Comparison of ENCODE assay signal across 9 cellular contexts in genomic region chr20:5078399-5078958, GRCh38. TPM values are rescaled to one million over a fixed set of nuclear protein-coding genes. Genes with fewer than 3 reads are reported as not detected.
DNase-seq lines count a peak whose midpoint lies in the region; ATAC-seq and TF ChIP-seq lines count a peak whose summit lies in the region.
"Had no signal": no experiment of that assay in that cellular context is flagged by ENCODE, and none has a peak within 500 bp of the region (broad histone marks: within the 10 kb centered on the region; RNA-seq: fewer than 3 reads in every experiment).

No MANE protein-coding gene starts in this region.

- no peak overlapping the region for H3K4me2 ChIP-seq in SK-N-SH

- peaks cover 55% of the 10 kb centered on the region for H3K4me1 Mint-ChIP-seq in activated T-cell treated with anti-CD3 and anti-CD28 coated beads, Interleukin-2, amount 50 U/mL, for 72 hours (ENCODE audit: low read depth)

- no peak overlapping the region for H3K9ac ChIP-seq in SK-N-SH

- ATAC-seq in GM18520 (IDR thresholded peaks at IDR 0.05; ENCODE audit: unreplicated experiment): peak; percentile 96
- peak; percentile 92 for ATAC-seq in HG02943 (IDR thresholded peaks at IDR 0.05; ENCODE audit: low read depth, unreplicated experiment)
- peak; percentile 96 to 97 for ATAC-seq in activated T-cell treated with anti-CD3 and anti-CD28 coated beads, Interleukin-2, amount 50 U/mL, for 72 hours (replicated peaks in 1 of 2)

- no peaks in the 10 kb centered on the region for H3K9me2 ChIP-seq in SK-N-SH

- POLR2A ChIA-PET in SK-N-SH (lab: Yijun Ruan, JAX): no interaction called here

- DNase-seq in OCI-M1 (lab: John Stamatoyannopoulos, UW) (peak; percentile 98), cardiac septum (ENCODE audit: low spot score) (peak; percentile 92), occipital lobe (lab: John Stamatoyannopoulos, UW) (no peak), SK-N-SH (no peak)
- peak; percentile 85 to 89 for DNase-seq in activated T-cell treated with anti-CD3 and anti-CD28 coated beads, Interleukin-2, amount 50 U/mL, for 72 hours
- DNase-seq in stimulated activated CD4-positive, alpha-beta T cell treated with anti-CD3 and anti-CD28 coated beads, Interleukin-1b, Interleukin-23, amount 100 ng/mL, for 4 hours (ENCODE audit: low read depth in 2 of 2): peak; percentile 40 to 61

- no peak overlapping the region for H2AFZ ChIP-seq in SK-N-SH (ENCODE audit: low read depth)

- no peak overlapping the region for H3K27ac ChIP-seq in SK-N-SH (ENCODE audit: low read depth in 2 of 2, low read length in 1 of 2)

- 83% methylated on average over 11 of the region's 11 CpGs for WGBS in SK-N-SH (ENCODE audit: low lambda C conversion rate)

- no peaks in the 10 kb centered on the region for H3F3A ChIP-seq in SK-N-SH (replicated peaks; ENCODE audit: insufficient read depth)

- H4K20me1 ChIP-seq in SK-N-SH (ENCODE audit: insufficient read depth): no peaks in the 10 kb centered on the region

- peak overlapping the region; percentile 69 to 87 for H3K4me3 Mint-ChIP-seq in activated T-cell treated with anti-CD3 and anti-CD28 coated beads, Interleukin-2, amount 50 U/mL, for 72 hours
- H3K4me3 Mint-ChIP-seq: brain had no signal

- H3K4me1 ChIP-seq in SK-N-SH (ENCODE audit: control insufficient read depth in 1 of 2, insufficient read depth in 2 of 2, low read depth in 1 of 2, low read length in 1 of 2): no peaks in the 10 kb centered on the region; a peak in 1 of 4 replicates

- H3K27ac Mint-ChIP-seq in activated T-cell treated with anti-CD3 and anti-CD28 coated beads, Interleukin-2, amount 50 U/mL, for 72 hours: peak overlapping the region; percentile 86
- H3K27ac Mint-ChIP-seq: brain had no signal

- no peaks in the 10 kb centered on the region for H3K27me3 ChIP-seq in SK-N-SH (ENCODE audit: insufficient read depth)

- H3K36me3 Mint-ChIP-seq in activated T-cell treated with anti-CD3 and anti-CD28 coated beads, Interleukin-2, amount 50 U/mL, for 72 hours (ENCODE audit: insufficient read depth in 2 of 2): no peaks in the 10 kb centered on the region

- TF ChIP-seq RAD21 in SK-N-SH (IDR thresholded peaks at IDR 0.05; ENCODE audit: low read length): no peak

- TF ChIP-seq CTCF in SK-N-SH (IDR thresholded peaks at IDR 0.05): no peak

- no peaks in the 10 kb centered on the region for H3K9me3 ChIP-seq in SK-N-SH

- H3K9me3 Mint-ChIP-seq in activated T-cell treated with anti-CD3 and anti-CD28 coated beads, Interleukin-2, amount 50 U/mL, for 72 hours: no peaks in the 10 kb centered on the region
- H3K9me3 Mint-ChIP-seq: brain had no signal

- CTCF ChIA-PET in SK-N-SH (lab: Yijun Ruan, JAX): no interaction called here

- no peaks in the 10 kb centered on the region for H3K79me2 ChIP-seq in SK-N-SH (ENCODE audit: insufficient read depth)

- no peaks in the 10 kb centered on the region for H3K36me3 ChIP-seq in SK-N-SH (replicated peaks in 1 of 2; ENCODE audit: control insufficient read depth in 1 of 2, insufficient read depth in 2 of 2, low read length in 1 of 2)

- intact Hi-C loops in cardiac septum (cut with DNase I): no loop called here

- TF ChIP-seq EP300 in SK-N-SH (IDR thresholded peaks at IDR 0.05; ENCODE audit: borderline replicate concordance in 1 of 2, low read depth in 1 of 2, low read length in 1 of 2): no peak

- no peak overlapping the region for H3K4me3 ChIP-seq in SK-N-SH (ENCODE audit: low read depth in 2 of 2, low read length in 1 of 2)

- no peaks in the 10 kb centered on the region for H3K27me3 Mint-ChIP-seq in activated T-cell treated with anti-CD3 and anti-CD28 coated beads, Interleukin-2, amount 50 U/mL, for 72 hours (ENCODE audit: low read depth)
- H3K27me3 Mint-ChIP-seq: brain had no signal

TF ChIP-seq in SK-N-SH, 30 proteins besides CTCF, POLR2A, EP300 and RAD21:
- TF ChIP-seq FOXJ3 (CRISPR knock-in tag; IDR thresholded peaks at IDR 0.05) (no peak), ELF1 (IDR thresholded peaks at IDR 0.05) (no peak), TAF1 (IDR thresholded peaks at IDR 0.05; ENCODE audit: borderline replicate concordance, low read depth, low read length) (no peak), JUND (IDR thresholded peaks at IDR 0.05) (no peak), FOSL2 (IDR thresholded peaks at IDR 0.05; ENCODE audit: borderline replicate concordance, low read depth) (no peak), NRF1 (IDR thresholded peaks at IDR 0.05; ENCODE audit: low read depth, low read length) (no peak), MAX (IDR thresholded peaks at IDR 0.05; ENCODE audit: low read depth) (no peak), MEF2A (IDR thresholded peaks at IDR 0.05; ENCODE audit: borderline replicate concordance, low read depth) (no peak), FOXM1 (IDR thresholded peaks at IDR 0.05; ENCODE audit: low read depth) (no peak), EZH2phosphoT487 (IDR thresholded peaks at IDR 0.05; ENCODE audit: borderline replicate concordance, low read depth) (no peak), RFX5 (IDR thresholded peaks at IDR 0.05; ENCODE audit: low read length) (no peak)

RNA-seq across cellular contexts. Expression of gene TMEM230, which starts 34.4 kb away (rescaled TPM):
- 10 to 100 TPM; 70.9 to 71.9 TPM for total RNA-seq in activated T-cell treated with anti-CD3 and anti-CD28 coated beads, Interleukin-2, amount 50 U/mL, for 72 hours
- total RNA-seq in cardiac septum: 74.9 TPM
- total RNA-seq in occipital lobe: 50.1 TPM
- polyA plus RNA-seq in SK-N-SH (2012; rRNA removed): 165 and 201 TPM in 2 replicates
- 212 and 252 TPM in 2 replicates for polyA plus RNA-seq in SK-N-SH (2012; cell fraction: cytosol; rRNA removed)
- polyA plus RNA-seq in SK-N-SH (2012; cell fraction: nucleus; rRNA removed): 42.0 and 62.2 TPM in 2 replicates

RNA-seq across cellular contexts. Expression of gene PCNA, which starts 41.3 kb away (rescaled TPM):
- total RNA-seq in activated T-cell treated with anti-CD3 and anti-CD28 coated beads, Interleukin-2, amount 50 U/mL, for 72 hours: 100 to 1,000 TPM; 383 to 474 TPM
- total RNA-seq in cardiac septum (16.7 TPM), occipital lobe (40.9 TPM)
- 185 and 204 TPM in 2 replicates for polyA plus RNA-seq in SK-N-SH (2012; rRNA removed)
- polyA plus RNA-seq in SK-N-SH (2012; cell fraction: cytosol; rRNA removed): 197 and 205 TPM in 2 replicates
- 75.7 and 102 TPM in 2 replicates for polyA plus RNA-seq in SK-N-SH (2012; cell fraction: nucleus; rRNA removed)

RNA-seq across cellular contexts. Expression of gene CDS2, which starts 48.3 kb away (rescaled TPM):
- 10 to 100 TPM; 62.0 to 67.2 TPM for total RNA-seq in activated T-cell treated with anti-CD3 and anti-CD28 coated beads, Interleukin-2, amount 50 U/mL, for 72 hours
- 84.0 TPM for total RNA-seq in cardiac septum
- 67.2 TPM for total RNA-seq in occipital lobe
- 13.9 and 22.7 TPM in 2 replicates for polyA plus RNA-seq in SK-N-SH (2012; rRNA removed)
- polyA plus RNA-seq in SK-N-SH (2012; cell fraction: cytosol; rRNA removed): 19.9 and 22.1 TPM in 2 replicates
- polyA plus RNA-seq in SK-N-SH (2012; cell fraction: nucleus; rRNA removed): 6.1 and 12.3 TPM in 2 replicates

Comparison
In these comparisons a context has a peak if more than half of its experiments do, and no peak if none do; other contexts are left out.
1. DNase-seq: peak in OCI-M1 (single experiment), activated T-cell treated with anti-CD3 and anti-CD28 coated beads, Interleukin-2, amount 50 U/mL, for 72 hours (2 of 2), cardiac septum (single experiment) and stimulated activated CD4-positive, alpha-beta T cell treated with anti-CD3 and anti-CD28 coated beads, Interleukin-1b, Interleukin-23, amount 100 ng/mL, for 4 hours (2 of 2); none in occipital lobe (single experiment) and SK-N-SH (single experiment).
2. Peak in every context shown above with its lines, with median percentiles within 50 percentile points of each other: ATAC-seq.